Comparison of ENCODE assay signal across 1 cellular context in genomic region chr16:57299719-57300386, GRCh38.
A peak's percentile ranks its signal among the peaks of the same experiment; 100 is the strongest.
TF ChIP-seq lines count a peak whose summit lies in the region.

No MANE protein-coding gene starts in this region.

TF ChIP-seq in HepG2, 621 proteins besides CTCF, POLR2A, EP300 and RAD21 (continued from another document and continues in another):
- TF ChIP-seq ZBTB39 (CRISPR knock-in tag; IDR thresholded peaks at IDR 0.05) (no peak), ZFP36L2 (CRISPR knock-in tag; IDR thresholded peaks at IDR 0.05) (no peak; the same call in 1 of the 2 replicates), RCOR2 (CRISPR knock-in tag; IDR thresholded peaks at IDR 0.05) (peak; percentile 77), ZNF883 (CRISPR knock-in tag; IDR thresholded peaks at IDR 0.05; ENCODE audit: not compliant biosample characterization) (no peak), ELF1 (CRISPR knock-in tag; IDR thresholded peaks at IDR 0.05) (peak; percentile 88), UBTF (CRISPR knock-in tag; IDR thresholded peaks at IDR 0.05) (peak; percentile 85), RFX3 (CRISPR knock-in tag; IDR thresholded peaks at IDR 0.05) (no peak; the same call in 1 of the 2 replicates), ZNF235 (CRISPR knock-in tag; IDR thresholded peaks at IDR 0.05; ENCODE audit: borderline replicate concordance) (peak; percentile 54; the same call in 1 of the 2 replicates), ARNT (IDR thresholded peaks at IDR 0.05) (no peak), AGO1 (IDR thresholded peaks at IDR 0.05; ENCODE audit: low read depth, low read length, poor library complexity, severe bottlenecking) (no peak), RNF219 (CRISPR knock-in tag; IDR thresholded peaks at IDR 0.05) (peak; percentile 76; the same call in 1 of the 2 replicates), AKNA (CRISPR knock-in tag; IDR thresholded peaks at IDR 0.05; ENCODE audit: borderline replicate concordance) (peak; percentile 93), ZNF30 (CRISPR knock-in tag; IDR thresholded peaks at IDR 0.05) (no peak), PREB (CRISPR knock-in tag; IDR thresholded peaks at IDR 0.05) (no peak), PRDM15 (CRISPR knock-in tag; IDR thresholded peaks at IDR 0.05) (peak; percentile 66), MXD1 (CRISPR knock-in tag; IDR thresholded peaks at IDR 0.05) (0 out of 2 replicates have a peak, but pooled peaks have one; percentile 7), ZNF34 (CRISPR knock-in tag; IDR thresholded peaks at IDR 0.05; ENCODE audit: borderline replicate concordance) (no peak), KDM4B (CRISPR knock-in tag; IDR thresholded peaks at IDR 0.05) (0 out of 2 replicates have a peak, but pooled peaks have one; percentile 60), MLLT10 (CRISPR knock-in tag; IDR thresholded peaks at IDR 0.05) (no peak), FOXA3 (CRISPR knock-in tag; IDR thresholded peaks at IDR 0.05) (peak; percentile 56; the same call in 1 of the 2 replicates), YEATS2 (CRISPR knock-in tag; IDR thresholded peaks at IDR 0.05; ENCODE audit: borderline replicate concordance) (0 out of 2 replicates have a peak, but pooled peaks have one; percentile 20), BORCS8-MEF2B (CRISPR knock-in tag; IDR thresholded peaks at IDR 0.05) (peak; percentile 66; the same call in 1 of the 2 replicates), ZNF570 (CRISPR knock-in tag; IDR thresholded peaks at IDR 0.05; ENCODE audit: borderline replicate concordance) (no peak), PHB2 (IDR thresholded peaks at IDR 0.05; ENCODE audit: partially characterized antibody) (no peak), THRA (CRISPR knock-in tag; IDR thresholded peaks at IDR 0.05; ENCODE audit: borderline replicate concordance) (no peak; the same call in 1 of the 2 replicates), HNF1B (CRISPR knock-in tag; IDR thresholded peaks at IDR 0.05) (peak; percentile 81), SP2 (CRISPR knock-in tag; IDR thresholded peaks at IDR 0.05) (no peak; the same call in 1 of the 2 replicates), PATZ1 (CRISPR knock-in tag; IDR thresholded peaks at IDR 0.05) (peak; percentile 40; the same call in 1 of the 2 replicates), ZNF44 (CRISPR knock-in tag; IDR thresholded peaks at IDR 0.05) (no peak), ZNF644 (CRISPR knock-in tag; IDR thresholded peaks at IDR 0.05; ENCODE audit: low read depth) (0 out of 2 replicates have a peak, but pooled peaks have one; percentile 14), BHLHE40 (IDR thresholded peaks at IDR 0.05; ENCODE audit: low read length) (0 out of 2 replicates have a peak, but pooled peaks have one; percentile 42), REL (CRISPR knock-in tag; conservative IDR thresholded peaks at IDR 0.05) (no peak)
